In the genomic region with DNA sequence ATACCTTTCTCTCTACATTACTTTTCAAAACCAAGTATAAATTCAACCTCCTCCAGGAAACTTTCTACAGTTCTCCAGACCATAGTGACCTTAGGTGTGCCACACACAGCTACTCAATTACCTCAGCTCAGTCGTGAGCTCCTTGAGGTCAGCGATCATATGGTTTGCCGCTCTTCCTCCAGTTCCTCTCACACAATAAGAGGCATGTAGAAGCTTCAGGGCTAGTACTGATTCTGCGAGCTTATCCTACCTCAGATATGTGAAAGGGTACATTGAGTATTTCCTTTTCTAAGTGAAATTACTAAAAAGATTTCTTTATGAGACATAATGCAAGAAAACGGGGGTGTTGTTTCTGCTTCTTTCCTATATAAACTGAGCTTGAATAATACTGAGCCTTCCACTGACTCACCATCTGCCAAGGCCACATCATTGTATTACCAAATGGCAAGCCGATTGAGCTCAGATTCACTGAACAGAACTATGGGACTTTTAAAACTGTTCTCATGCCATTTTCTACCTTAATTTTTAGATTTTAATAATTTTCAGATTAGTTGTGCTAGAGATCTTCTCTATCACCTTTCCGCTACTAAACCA, we compare ENCODE assay signal across 25 cellular contexts.
A peak's percentile ranks its signal among the peaks of the same experiment; 100 is the strongest.
DNase-seq lines count a peak whose midpoint lies in the region; ATAC-seq and TF ChIP-seq lines count a peak whose summit lies in the region.
"Had no signal": no experiment of that assay in that cellular context is flagged by ENCODE, and none has a peak within 500 bp of the region (broad histone marks: within the 10 kb centered on the region; RNA-seq: fewer than 3 reads in every experiment).

No MANE protein-coding gene starts in this region.

- H3K4me3 Mint-ChIP-seq in activated naive CD4-positive, alpha-beta T cell treated with anti-CD3 and anti-CD28 coated beads for 36 hours = no peak overlapping the region
- no peak overlapping the region for H3K4me3 Mint-ChIP-seq in nephron progenitor cell
- no peak overlapping the region for H3K4me3 Mint-ChIP-seq in glutamatergic neuron (ENCODE audit: unreplicated experiment)
- H3K4me3 Mint-ChIP-seq: endodermal cell; IgD-negative memory B cell; nephron; stimulated activated memory B cell treated with anti-CD40 and anti-IgM and Interleukin-4, amounts not matched to agents 10 μg/mL and 1 μg/mL and 100 μg/mL, for 72 hours had no signal

- H3K27ac Mint-ChIP-seq in activated naive CD4-positive, alpha-beta T cell treated with anti-CD3 and anti-CD28 coated beads for 36 hours = peak overlapping the region; percentile 78
- H3K27ac Mint-ChIP-seq in nephron progenitor cell (peak overlapping the region; percentile 3), glutamatergic neuron (ENCODE audit: unreplicated experiment) (no peak overlapping the region)
- H3K27ac Mint-ChIP-seq: endodermal cell; IgD-negative memory B cell; nephron; stimulated activated memory B cell treated with anti-CD40 and anti-IgM and Interleukin-4, amounts not matched to agents 10 μg/mL and 1 μg/mL and 100 μg/mL, for 72 hours had no signal

- H3K9me3 Mint-ChIP-seq in activated naive CD4-positive, alpha-beta T cell treated with anti-CD3 and anti-CD28 coated beads for 36 hours = no peaks in the 10 kb centered on the region
- H3K9me3 Mint-ChIP-seq in nephron progenitor cell (no peaks in the 10 kb centered on the region), glutamatergic neuron (ENCODE audit: unreplicated experiment) (peaks cover 7% of the 10 kb centered on the region)
- H3K9me3 Mint-ChIP-seq: endodermal cell; IgD-negative memory B cell; nephron; stimulated activated memory B cell treated with anti-CD40 and anti-IgM and Interleukin-4, amounts not matched to agents 10 μg/mL and 1 μg/mL and 100 μg/mL, for 72 hours had no signal

- DNase-seq in activated naive CD4-positive, alpha-beta T cell treated with anti-CD3 and anti-CD28 coated beads for 36 hours = peak; percentile 32
- no peak for DNase-seq in activated naive CD4-positive, alpha-beta T cell treated with Interleukin-2 at 50 U/mL for 16 hours
- DNase-seq in nephron progenitor cell = no peak
- DNase-seq in glutamatergic neuron = no peak
- no peak for DNase-seq in effector CD4-positive, alpha-beta T cell
- DNase-seq: activated naive CD4-positive, alpha-beta T cell treated with anti-CD3 and anti-CD28 coated beads, Interleukin-2, amount 50 U/mL, for 16 hours; aorta; Caco-2; caudate nucleus; cortex of kidney; DND-41; endodermal cell; foreskin keratinocyte; NCI-H1092; NCI-H187; NCI-H526; PC-9; stimulated activated CD4-positive, alpha-beta T cell treated with anti-CD3 and anti-CD28 coated beads, Interleukin-2, amount 100 ng/mL, for 24 hours had no signal

- CTCF ChIA-PET in activated naive CD4-positive, alpha-beta T cell treated with anti-CD3 and anti-CD28 coated beads for 36 hours (lab: Charles Lee) = no interaction called here

- no peaks in the 10 kb centered on the region for H3K27me3 Mint-ChIP-seq in activated naive CD4-positive, alpha-beta T cell treated with anti-CD3 and anti-CD28 coated beads for 36 hours (ENCODE audit: low read depth)
- no peaks in the 10 kb centered on the region for H3K27me3 Mint-ChIP-seq in nephron progenitor cell (ENCODE audit: low read depth, poor library complexity)
- no peaks in the 10 kb centered on the region for H3K27me3 Mint-ChIP-seq in glutamatergic neuron (ENCODE audit: unreplicated experiment)

- ATAC-seq in GM21381 (IDR thresholded peaks at IDR 0.05; ENCODE audit: unreplicated experiment) (peak; percentile 51), HG03520 (IDR thresholded peaks at IDR 0.05; ENCODE audit: unreplicated experiment) (peak; percentile 45), GM19455 (IDR thresholded peaks at IDR 0.05; ENCODE audit: unreplicated experiment) (no peak)
- ATAC-seq: foreskin keratinocyte; Right ventricle myocardium inferior; stimulated activated memory B cell treated with anti-CD40 and anti-IgM and Interleukin-4, amounts not matched to agents 10 μg/mL and 1 μg/mL and 100 μg/mL, for 72 hours had no signal

- intact Hi-C loops in activated naive CD4-positive, alpha-beta T cell treated with anti-CD3 and anti-CD28 coated beads for 36 hours (cut with micrococcal nuclease) = loop anchor here (2.0 to 10.0 kb wide), 2 partner anchors 39 to 179 kb away; partner anchors contain the start of gene HS6ST2

- no peak for TF ChIP-seq CTCF in nephron progenitor cell (IDR thresholded peaks at IDR 0.05)
- TF ChIP-seq CTCF in glutamatergic neuron (IDR thresholded peaks at IDR 0.05; ENCODE audit: partially characterized antibody, unreplicated experiment) = no peak

- no peaks in the 10 kb centered on the region for H3K36me3 Mint-ChIP-seq in activated naive CD4-positive, alpha-beta T cell treated with anti-CD3 and anti-CD28 coated beads for 36 hours (ENCODE audit: low read depth)
- H3K36me3 Mint-ChIP-seq in nephron progenitor cell (ENCODE audit: low read depth) = no peaks in the 10 kb centered on the region
- H3K36me3 Mint-ChIP-seq in glutamatergic neuron (ENCODE audit: unreplicated experiment) = no peaks in the 10 kb centered on the region
- H3K36me3 Mint-ChIP-seq: IgD-negative memory B cell; stimulated activated memory B cell treated with anti-CD40 and anti-IgM and Interleukin-4, amounts not matched to agents 10 μg/mL and 1 μg/mL and 100 μg/mL, for 72 hours had no signal

- H3K4me1 Mint-ChIP-seq in activated naive CD4-positive, alpha-beta T cell treated with anti-CD3 and anti-CD28 coated beads for 36 hours (ENCODE audit: low read depth) = peaks cover 16% of the 10 kb centered on the region
- H3K4me1 Mint-ChIP-seq in nephron progenitor cell (peaks cover 12% of the 10 kb centered on the region), glutamatergic neuron (ENCODE audit: low read depth, unreplicated experiment) (no peaks in the 10 kb centered on the region)
- H3K4me1 Mint-ChIP-seq: IgD-negative memory B cell had no signal
